ENCODE assay signal across 8 cellular contexts in genomic region chr1:69737527-69738176, GRCh38.
A peak's percentile ranks its signal among the peaks of the same experiment; 100 is the strongest.
DNase-seq lines count a peak whose midpoint lies in the region; ATAC-seq and TF ChIP-seq lines count a peak whose summit lies in the region.

No MANE protein-coding gene starts in this region.

- ATAC-seq in HG02571 (IDR thresholded peaks at IDR 0.05; ENCODE audit: unreplicated experiment) (peak; percentile 83), HG02870 (IDR thresholded peaks at IDR 0.05; ENCODE audit: unreplicated experiment) (no peak)

- no peaks in the 10 kb centered on the region for H3K79me2 ChIP-seq in parathyroid adenoma

- no peak overlapping the region for H3K9ac ChIP-seq in SK-N-MC (ENCODE audit: insufficient read length)
- no peak overlapping the region for H3K9ac ChIP-seq in parathyroid adenoma

- H3K36me3 ChIP-seq in SK-N-MC (ENCODE audit: insufficient read depth, low read length) (no peaks in the 10 kb centered on the region), parathyroid adenoma (ENCODE audit: control insufficient read depth, insufficient read depth, low read length) (no peaks in the 10 kb centered on the region)

- TF ChIP-seq CTCF in parathyroid adenoma (IDR thresholded peaks at IDR 0.05): peak; percentile 14

- DNase-seq in stimulated activated CD4-positive, alpha-beta T cell treated with anti-CD3 and anti-CD28 coated beads, Interleukin-4, amount 100 ng/mL, for 24 hours: peak; percentile 6
- no peak for DNase-seq in stimulated activated CD4-positive, alpha-beta T cell treated with anti-CD3 and anti-CD28 coated beads, Interleukin-2, amount 100 ng/mL, for 24 hours
- DNase-seq in NCI-H1092 treated with DMSO at 0.1 percent for 48 hours (lab: John Stamatoyannopoulos, UW): peak; percentile 47
- peak; percentile 67 for DNase-seq in SK-N-MC (ENCODE audit: low read depth, low spot score)
- peak; percentile 64 for DNase-seq in fibroblast of the conjunctiva (ENCODE audit: low read depth)

- no peaks in the 10 kb centered on the region for H3K9me3 ChIP-seq in SK-N-MC (ENCODE audit: low read depth, low read length)
- H3K9me3 ChIP-seq in parathyroid adenoma (ENCODE audit: control insufficient read depth, low read length): no peaks in the 10 kb centered on the region

- H3K4me3 ChIP-seq in SK-N-MC (no peak overlapping the region), parathyroid adenoma (ENCODE audit: low read depth, low read length) (no peak overlapping the region)

- no peaks in the 10 kb centered on the region for H3K4me1 ChIP-seq in parathyroid adenoma

- no peak overlapping the region for H2AFZ ChIP-seq in parathyroid adenoma

- H3K27me3 ChIP-seq in parathyroid adenoma (ENCODE audit: control insufficient read depth, insufficient read depth, low read length): no peaks in the 10 kb centered on the region

- H3K4me2 ChIP-seq in parathyroid adenoma (ENCODE audit: low read length): no peak overlapping the region

- H3K27ac ChIP-seq in SK-N-MC: no peak overlapping the region
- H3K27ac ChIP-seq in parathyroid adenoma: no peak overlapping the region

Comparison
In these comparisons a context has a peak if more than half of its experiments do, and no peak if none do; other contexts are left out.
1. DNase-seq: peak in stimulated activated CD4-positive, alpha-beta T cell treated with anti-CD3 and anti-CD28 coated beads, Interleukin-4, amount 100 ng/mL, for 24 hours (single experiment), NCI-H1092 treated with DMSO at 0.1 percent for 48 hours (single experiment), SK-N-MC (single experiment) and fibroblast of the conjunctiva (single experiment); none in stimulated activated CD4-positive, alpha-beta T cell treated with anti-CD3 and anti-CD28 coated beads, Interleukin-2, amount 100 ng/mL, for 24 hours (0 of 2).